16 cellular contexts compared by ENCODE assay signal in genomic region chr7:129123517-129123872, GRCh38. TPM values are rescaled to one million over a fixed set of nuclear protein-coding genes. Genes with fewer than 3 reads are reported as not detected.
DNase-seq lines count a peak whose midpoint lies in the region; ATAC-seq and TF ChIP-seq lines count a peak whose summit lies in the region.
"Had no signal": no experiment of that assay in that cellular context is flagged by ENCODE, and none has a peak within 500 bp of the region (broad histone marks: within the 10 kb centered on the region; RNA-seq: fewer than 3 reads in every experiment).

No MANE protein-coding gene starts in this region.

- peaks cover 17% of the 10 kb centered on the region for H3K9me3 Mint-ChIP-seq in T-helper 2 cell treated with Interferon-gamma antibody and Interleukin-4, amounts not matched to agents 5 μg/mL and 100 μg/mL, for 36 hours
- H3K9me3 Mint-ChIP-seq in dendritic cell treated with granulocyte-macrophage colony-stimulating factor and Interleukin-4, amounts not matched to agents 40 ng/mL and 50 ng/mL, for 4 days = peaks cover 16% of the 10 kb centered on the region

- H3K27ac Mint-ChIP-seq in T-helper 2 cell treated with Interferon-gamma antibody and Interleukin-4, amounts not matched to agents 5 μg/mL and 100 μg/mL, for 36 hours = no peak overlapping the region
- H3K27ac Mint-ChIP-seq in dendritic cell treated with granulocyte-macrophage colony-stimulating factor and Interleukin-4, amounts not matched to agents 40 ng/mL and 50 ng/mL, for 4 days = peak overlapping the region; percentile 83

- H3K9me3 ChIP-seq in mucosa of descending colon = no peaks in the 10 kb centered on the region
- H3K9me3 ChIP-seq: transverse colon had no signal

- ATAC-seq in GM21360 (IDR thresholded peaks at IDR 0.05; ENCODE audit: unreplicated experiment) (peak; percentile 21), HG03045 (IDR thresholded peaks at IDR 0.05; ENCODE audit: unreplicated experiment) (peak; percentile 36), mucosa of descending colon (no peak)

- no peak for TF ChIP-seq CTCF in mucosa of descending colon (IDR thresholded peaks at IDR 0.05)

- H3K36me3 ChIP-seq in mucosa of descending colon (ENCODE audit: low read depth) = no peaks in the 10 kb centered on the region
- H3K36me3 ChIP-seq: ovary, transverse colon had no signal

- DNase-seq in T-helper 2 cell treated with Interferon-gamma antibody and Interleukin-4, amounts not matched to agents 5 μg/mL and 100 μg/mL, for 36 hours (ENCODE audit: low spot score) = no peak
- DNase-seq in T-helper 2 cell (no peak), mucosa of descending colon (no peak), posterior vena cava (ENCODE audit: low spot score) (no peak)
- DNase-seq in effector CD8-positive, alpha-beta T cell (lab: John Stamatoyannopoulos, UW) = no peak
- DNase-seq: 8988T; activated CD4-positive, alpha-beta T cell treated with anti-CD3 and anti-CD28 coated beads, Interleukin-2, amount 10 ng/mL, durations not matched to agents 7 days and 5 days; DMS79 treated with DMSO at 0.1 percent for 48 hours; NCI-H1694 treated with DMSO at 0.1 percent for 48 hours; NCI-H446 treated with DMSO at 0.1 percent for 48 hours; ovary; SHP77 treated with DMSO at 0.1 percent for 48 hours; transverse colon had no signal

- no peak overlapping the region for H3K4me3 ChIP-seq in mucosa of descending colon
- H3K4me3 ChIP-seq: ovary, transverse colon had no signal

- H3K4me1 ChIP-seq in mucosa of descending colon (ENCODE audit: low read depth) = no peaks in the 10 kb centered on the region

- intact Hi-C loops in dendritic cell treated with granulocyte-macrophage colony-stimulating factor and Interleukin-4, amounts not matched to agents 40 ng/mL and 50 ng/mL, for 4 days (cut with micrococcal nuclease) = no loop called here
- intact Hi-C loops in mucosa of descending colon (cut with DNase I, micrococcal nuclease) = no loop called here
- intact Hi-C loops in posterior vena cava (cut with DNase I) = loop anchor here in 1 of 2 donors (5.0 kb wide), 1 partner anchor 1484 kb away; no protein-coding TSS in a partner anchor

- peaks cover 19% of the 10 kb centered on the region for H3K4me1 Mint-ChIP-seq in T-helper 2 cell treated with Interferon-gamma antibody and Interleukin-4, amounts not matched to agents 5 μg/mL and 100 μg/mL, for 36 hours (ENCODE audit: low read depth)
- H3K4me1 Mint-ChIP-seq in dendritic cell treated with granulocyte-macrophage colony-stimulating factor and Interleukin-4, amounts not matched to agents 40 ng/mL and 50 ng/mL, for 4 days (ENCODE audit: low read depth) = peaks cover 43% of the 10 kb centered on the region

- H3K36me3 Mint-ChIP-seq in T-helper 2 cell treated with Interferon-gamma antibody and Interleukin-4, amounts not matched to agents 5 μg/mL and 100 μg/mL, for 36 hours (ENCODE audit: low read depth) = peaks cover 9% of the 10 kb centered on the region
- peaks cover 14% of the 10 kb centered on the region for H3K36me3 Mint-ChIP-seq in dendritic cell treated with granulocyte-macrophage colony-stimulating factor and Interleukin-4, amounts not matched to agents 40 ng/mL and 50 ng/mL, for 4 days (ENCODE audit: low read depth)

- peak overlapping the region; percentile 46 for H3K4me3 Mint-ChIP-seq in T-helper 2 cell treated with Interferon-gamma antibody and Interleukin-4, amounts not matched to agents 5 μg/mL and 100 μg/mL, for 36 hours
- H3K4me3 Mint-ChIP-seq in dendritic cell treated with granulocyte-macrophage colony-stimulating factor and Interleukin-4, amounts not matched to agents 40 ng/mL and 50 ng/mL, for 4 days = peak overlapping the region; percentile 54
- H3K4me3 Mint-ChIP-seq: activated CD4-positive, alpha-beta T cell treated with anti-CD3 and anti-CD28 coated beads, Interleukin-2, amount 10 ng/mL, durations not matched to agents 7 days and 5 days had no signal

- peaks cover 10% of the 10 kb centered on the region for H3K27me3 Mint-ChIP-seq in T-helper 2 cell treated with Interferon-gamma antibody and Interleukin-4, amounts not matched to agents 5 μg/mL and 100 μg/mL, for 36 hours (ENCODE audit: low read depth)
- H3K27me3 Mint-ChIP-seq in dendritic cell treated with granulocyte-macrophage colony-stimulating factor and Interleukin-4, amounts not matched to agents 40 ng/mL and 50 ng/mL, for 4 days = peaks cover 6% of the 10 kb centered on the region

RNA-seq across cellular contexts. Expression of gene TSPAN33, which starts 21.0 kb away (rescaled TPM):
- 10 to 100 TPM in 1 of 3 donors, 1 to 10 TPM in 2; 9.8 to 15.1 (median 10.0) TPM for total RNA-seq in mucosa of descending colon
- total RNA-seq in posterior vena cava = 1 to 10 TPM; 5.2 to 6.3 TPM
